Comparison of ENCODE assay signal across 8 cellular contexts in genomic region chr12:98490491-98491453, GRCh38. TPM values are rescaled to one million over a fixed set of nuclear protein-coding genes. Genes with fewer than 3 reads are reported as not detected.
DNase-seq lines count a peak whose midpoint lies in the region; ATAC-seq and TF ChIP-seq lines count a peak whose summit lies in the region.

No MANE protein-coding gene starts in this region.

- peak overlapping the region; percentile 99 for H3K27ac Mint-ChIP-seq in GM23338

- H3K27me3 ChIP-seq in GM23338 (ENCODE audit: insufficient read depth) (no peaks in the 10 kb centered on the region), neuron (ENCODE audit: insufficient read depth, low read length) (no peaks in the 10 kb centered on the region)

- peak overlapping the region; percentile 72 for H3K27ac ChIP-seq in GM23338 (ENCODE audit: low read depth)

- no peaks in the 10 kb centered on the region for H3K79me2 ChIP-seq in GM23338 (replicated peaks; ENCODE audit: insufficient read depth)

- H2AFZ ChIP-seq in GM23338: no peak overlapping the region
- H2AFZ ChIP-seq in neuron (ENCODE audit: low read depth, low read length): peak overlapping the region; percentile 66

- H4K20me1 ChIP-seq in GM23338 (replicated peaks; ENCODE audit: insufficient read depth): no peaks in the 10 kb centered on the region

- no peaks in the 10 kb centered on the region for H3K9me3 ChIP-seq in neuron (ENCODE audit: low read length)

- H3K9me3 Mint-ChIP-seq in GM23338: no peaks in the 10 kb centered on the region

- peaks cover 43% of the 10 kb centered on the region for H3K4me1 Mint-ChIP-seq in GM23338

- H3K36me3 Mint-ChIP-seq in GM23338 (ENCODE audit: low read depth): no peaks in the 10 kb centered on the region

- H3K4me2 ChIP-seq in GM23338: peak overlapping the region; percentile 8; the same call in 1 of the 2 replicates

- H3K9me2 ChIP-seq in GM23338 (ENCODE audit: insufficient read depth): no peaks in the 10 kb centered on the region

- TF ChIP-seq CTCF in GM23338 (conservative IDR thresholded peaks at IDR 0.05; ENCODE audit: low read depth in 2 of 2) (peak; percentile 90 to 93), LNCAP (IDR thresholded peaks at IDR 0.05) (peak; percentile 89), foreskin fibroblast (IDR thresholded peaks at IDR 0.05; ENCODE audit: low read depth, low read length) (peak; percentile 90)

- H3K4me3 ChIP-seq in GM23338 (no peak overlapping the region), foreskin fibroblast (ENCODE audit: low read depth in 1 of 2, low read length in 2 of 2) (peak overlapping the region in 1 of 2 donors; percentile 23), neuron (ENCODE audit: low read length) (peak overlapping the region; percentile 39)

- H3K27me3 Mint-ChIP-seq in GM23338 (ENCODE audit: insufficient read depth, low read depth, poor library complexity): peaks cover 4% of the 10 kb centered on the region

- ATAC-seq in GM23338: peak; percentile 90

- DNase-seq in ELF-1 (ENCODE audit: low read depth, low spot score) (peak; percentile 100), GM23338 (ENCODE audit: low spot score) (peak; percentile 96), RPMI7951 (ENCODE audit: low read depth) (peak; percentile 82), foreskin fibroblast (peak; percentile 77 to 93), stromal cell of bone marrow (ENCODE audit: low read depth) (peak; percentile 67)
- peak; percentile 75 for DNase-seq in activated effector memory CD4-positive, alpha-beta T cell treated with Interleukin-2 at 50 U/mL for 16 hours

- peaks cover 35% of the 10 kb centered on the region for H3K4me1 ChIP-seq in GM23338 (ENCODE audit: insufficient read depth)
- peaks cover 9% of the 10 kb centered on the region for H3K4me1 ChIP-seq in neuron (ENCODE audit: insufficient read depth, low read length)

- no peaks in the 10 kb centered on the region for H3F3A ChIP-seq in GM23338 (replicated peaks; ENCODE audit: low read depth)

- peak overlapping the region; percentile 37; the same call in 1 of the 3 replicates for H3K4me3 Mint-ChIP-seq in GM23338

- H3K36me3 ChIP-seq in GM23338 (ENCODE audit: insufficient read depth): no peaks in the 10 kb centered on the region
- H3K36me3 ChIP-seq in neuron (ENCODE audit: insufficient read depth, low read length): no peaks in the 10 kb centered on the region

TF ChIP-seq in GM23338, 12 proteins besides CTCF, POLR2A, EP300 and RAD21:
- no peak for TF ChIP-seq REST (IDR thresholded peaks at IDR 0.05; ENCODE audit: unreplicated experiment)
- TF ChIP-seq CREB1 (CRISPR knock-in tag; IDR thresholded peaks at IDR 0.05; ENCODE audit: low read depth): peak; percentile 56; the same call in 1 of the 2 replicates

RNA-seq across cellular contexts. Expression of gene TMPO, which starts 24.6 kb away (rescaled TPM):
- total RNA-seq in GM23338 (2014; rRNA removed; shearing (Covaris generic)): 256 and 290 TPM in 2 replicates
- polyA plus RNA-seq in GM23338 (2016; fragmentation: Nextera tagmentation; extraction: Ambion mirVana): 75.5 and 77.9 TPM in 2 replicates
- total RNA-seq in RPMI7951 (2014; rRNA removed; shearing (Covaris generic)): 155 and 163 TPM in 2 replicates
